1 cellular context compared by ENCODE assay signal in genomic region chr16:901715-902601, GRCh38.
TF ChIP-seq lines count a peak whose summit lies in the region.

No MANE protein-coding gene starts in this region.

TF ChIP-seq in WTC11, 78 proteins besides CTCF, POLR2A, EP300 and RAD21 (continued from another document):
- TF ChIP-seq ZNF317 (CRISPR knock-in tag; IDR thresholded peaks at IDR 0.05; ENCODE audit: borderline replicate concordance, low read depth) (no peak), ZNF121 (CRISPR knock-in tag; IDR thresholded peaks at IDR 0.05) (no peak), ETV6 (CRISPR knock-in tag; IDR thresholded peaks at IDR 0.05) (no peak)
- TF ChIP-seq, protein P1, sequence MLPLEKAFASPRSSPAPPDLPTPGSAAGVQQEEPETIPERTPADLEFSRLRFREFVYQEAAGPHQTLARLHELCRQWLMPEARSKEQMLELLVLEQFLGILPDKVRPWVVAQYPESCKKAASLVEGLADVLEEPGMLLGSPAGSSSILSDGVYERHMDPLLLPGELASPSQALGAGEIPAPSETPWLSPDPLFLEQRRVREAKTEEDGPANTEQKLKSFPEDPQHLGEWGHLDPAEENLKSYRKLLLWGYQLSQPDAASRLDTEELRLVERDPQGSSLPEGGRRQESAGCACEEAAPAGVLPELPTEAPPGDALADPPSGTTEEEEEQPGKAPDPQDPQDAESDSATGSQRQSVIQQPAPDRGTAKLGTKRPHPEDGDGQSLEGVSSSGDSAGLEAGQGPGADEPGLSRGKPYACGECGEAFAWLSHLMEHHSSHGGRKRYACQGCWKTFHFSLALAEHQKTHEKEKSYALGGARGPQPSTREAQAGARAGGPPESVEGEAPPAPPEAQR (CRISPR knock-in tag; IDR thresholded peaks at IDR 0.05): no peak
